Comparison of ENCODE assay signal across 7 cellular contexts in the genomic region with DNA sequence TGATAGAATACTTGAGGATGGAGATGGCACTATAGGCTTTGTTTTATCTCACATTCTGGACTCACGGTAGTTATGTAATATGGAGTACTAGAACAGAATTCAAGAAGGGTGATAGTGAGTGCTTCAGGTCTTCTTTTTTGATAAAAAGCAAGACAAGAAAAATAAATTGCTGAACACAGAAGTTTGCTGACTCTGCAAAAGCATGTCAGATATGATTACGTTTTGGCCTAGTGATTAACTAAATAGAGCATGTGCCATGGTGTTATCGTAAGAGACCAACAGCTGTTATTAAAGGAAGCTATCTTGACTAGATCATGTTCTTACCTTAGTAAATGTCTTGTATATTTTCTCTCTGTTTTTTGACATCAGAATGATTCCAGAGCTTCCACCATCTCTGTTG.
"Had no signal": no experiment of that assay in that cellular context is flagged by ENCODE, and none has a peak within 500 bp of the region (broad histone marks: within the 10 kb centered on the region; RNA-seq: fewer than 3 reads in every experiment).

No MANE protein-coding gene starts in this region.

- FAIRE-seq: H54, HTR-8/SVneo had no signal

- DNase-seq: GOT3, H9, HCEC 1CT, Kasumi-1, KG1 had no signal
